8 cellular contexts compared by ENCODE assay signal in the genomic region with DNA sequence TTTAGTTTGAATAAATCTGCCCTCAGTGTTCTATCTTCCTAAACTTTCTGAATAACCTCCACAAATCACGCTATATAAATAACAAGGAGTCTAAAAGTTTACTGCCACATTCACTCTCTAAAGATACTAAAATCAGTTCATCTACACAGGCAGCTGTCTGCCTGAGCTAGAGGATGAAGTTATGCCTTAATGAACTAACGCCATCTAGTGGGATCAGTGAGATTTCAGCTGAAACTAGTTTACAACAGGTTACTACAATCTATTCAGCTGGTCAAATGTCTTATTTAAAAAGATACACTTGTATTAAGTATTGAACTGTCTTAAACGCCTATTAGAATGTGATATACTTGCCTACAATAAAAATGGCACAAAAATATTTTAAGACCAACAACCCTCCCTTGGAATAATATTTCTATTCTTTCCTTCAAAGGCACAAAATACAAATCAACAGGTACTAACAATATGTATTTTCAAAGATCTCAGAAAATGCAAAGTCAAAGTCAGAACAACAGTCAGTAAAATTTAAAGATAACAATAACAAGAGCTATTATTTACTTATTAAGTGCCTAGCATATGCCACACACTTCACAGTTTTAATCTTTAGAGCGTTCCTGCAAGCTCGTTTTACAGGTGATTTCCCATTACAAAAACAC.
DNase-seq lines count a peak whose midpoint lies in the region; ATAC-seq lines count a peak whose summit lies in the region.

No MANE protein-coding gene starts in this region.

- H3K4me1 ChIP-seq in adipocyte (ENCODE audit: control insufficient read depth, insufficient read depth, low read length): peaks cover 32% of the 10 kb centered on the region

- peak; percentile 5 for DNase-seq in activated CD4-positive, CD25-positive, alpha-beta regulatory T cell treated with anti-CD3 and anti-CD28 coated beads, Interleukin-2, amount 50 U/mL, for 16 hours (ENCODE audit: low read depth, low spot score)
- no peak for DNase-seq in activated CD4-positive, CD25-positive, alpha-beta regulatory T cell (lab: John Stamatoyannopoulos, UW)
- DNase-seq in NCI-H460 (ENCODE audit: extremely low read depth, low read depth): peak; percentile 53
- DNase-seq in adipocyte (ENCODE audit: low read depth): peak; percentile 89
- no peak for DNase-seq in left cardiac atrium
- peak; percentile 79 for DNase-seq in renal cortical epithelial cell (ENCODE audit: low read depth)

- H3K27me3 ChIP-seq in adipocyte (replicated peaks; ENCODE audit: control insufficient read depth, insufficient read depth, low read length): no peaks in the 10 kb centered on the region

- no peaks in the 10 kb centered on the region for H3K36me3 ChIP-seq in adipocyte (ENCODE audit: control insufficient read depth, insufficient read depth, low read length, severe bottlenecking)

- intact Hi-C loops in left cardiac atrium (cut with DNase I): loop anchor here in 1 of 2 donors (2.0 to 10.0 kb wide), 2 partner anchors 42 to 162 kb away; a partner anchor contains a TSS

- no peaks in the 10 kb centered on the region for H3K9me3 ChIP-seq in adipocyte (ENCODE audit: control insufficient read depth, low read length)

- no peak overlapping the region for H3K4me3 ChIP-seq in adipocyte (ENCODE audit: low read length)

- ATAC-seq in HG03175 (IDR thresholded peaks at IDR 0.05; ENCODE audit: unreplicated experiment) (peak; percentile 42), left cardiac atrium (peak; percentile 83), GM18520 (IDR thresholded peaks at IDR 0.05; ENCODE audit: unreplicated experiment) (no peak)

- no peak overlapping the region for H3K9ac ChIP-seq in adipocyte (ENCODE audit: low read length)

Comparison
In these comparisons a context has a peak if more than half of its experiments do, and no peak if none do; other contexts are left out.
1. DNase-seq: peak in activated CD4-positive, CD25-positive, alpha-beta regulatory T cell treated with anti-CD3 and anti-CD28 coated beads, Interleukin-2, amount 50 U/mL, for 16 hours (single experiment), NCI-H460 (single experiment), adipocyte (single experiment) and renal cortical epithelial cell (single experiment); none in activated CD4-positive, CD25-positive, alpha-beta regulatory T cell (0 of 4) and left cardiac atrium (single experiment).